ENCODE assay signal across 22 cellular contexts in genomic region chr3:109411547-109411946, GRCh38.
A peak's percentile ranks its signal among the peaks of the same experiment; 100 is the strongest.
DNase-seq lines count a peak whose midpoint lies in the region; ATAC-seq, FAIRE-seq and TF ChIP-seq lines count a peak whose summit lies in the region.
"Had no signal": no experiment of that assay in that cellular context is flagged by ENCODE, and none has a peak within 500 bp of the region (broad histone marks: within the 10 kb centered on the region; RNA-seq: fewer than 3 reads in every experiment).

No MANE protein-coding gene starts in this region.

- H3K27ac ChIP-seq in foreskin keratinocyte, result no peak overlapping the region
- H3K27ac ChIP-seq: A549; BLaER1 treated with 17β-estradiol and CSF1 and Interleukin-3, amounts not matched to agents 10 nM and 100 nM; C4-2B had no signal

- FAIRE-seq in A204.1 (lab: Jason Lieb, UNC) (peak; percentile 49), RCC 7860 (lab: Jason Lieb, UNC) (peak; percentile 2)
- FAIRE-seq: A549, D721Med, G401.6, GM12891, GM19239 had no signal

- peak overlapping the region; percentile 82 for H3K4me3 Mint-ChIP-seq in activated naive CD8-positive, alpha-beta T cell treated with anti-CD3 and anti-CD28 coated beads, Interleukin-2, amount 50 U/mL, for 24 hours
- H3K4me3 Mint-ChIP-seq in activated naive CD8-positive, alpha-beta T cell treated with anti-CD3 and anti-CD28 coated beads for 36 hours, result no peak overlapping the region
- H3K4me3 Mint-ChIP-seq: B cell; CD4-positive, alpha-beta T cell; CD8-positive, alpha-beta T cell had no signal

- no peaks in the 10 kb centered on the region for H3K27me3 ChIP-seq in foreskin keratinocyte
- H3K27me3 ChIP-seq: BLaER1 treated with 17β-estradiol and CSF1 and Interleukin-3, amounts not matched to agents 10 nM and 100 nM had no signal

- H3K27ac Mint-ChIP-seq in activated naive CD8-positive, alpha-beta T cell treated with anti-CD3 and anti-CD28 coated beads, Interleukin-2, amount 50 U/mL, for 24 hours, result no peak overlapping the region
- H3K27ac Mint-ChIP-seq in activated naive CD8-positive, alpha-beta T cell treated with anti-CD3 and anti-CD28 coated beads for 36 hours, result no peak overlapping the region
- H3K27ac Mint-ChIP-seq: B cell; CD4-positive, alpha-beta T cell; CD8-positive, alpha-beta T cell had no signal

- no peak for DNase-seq in activated naive CD8-positive, alpha-beta T cell treated with anti-CD3 and anti-CD28 coated beads, Interleukin-2, amount 50 U/mL, for 24 hours
- DNase-seq in activated naive CD8-positive, alpha-beta T cell treated with anti-CD3 and anti-CD28 coated beads for 36 hours, result no peak
- DNase-seq in RCC 7860 (ENCODE audit: low spot score) (no peak), foreskin keratinocyte (no peak), HK-2 (ENCODE audit: unreplicated experiment) (no peak)
- DNase-seq: 8988T; AML-193; Caco-2; Calu3; CD4-positive, alpha-beta T cell; CD8-positive, alpha-beta T cell; DMS79 treated with DMSO at 0.1 percent for 48 hours; GF-D8 had no signal

- H3K27me3 Mint-ChIP-seq in activated naive CD8-positive, alpha-beta T cell treated with anti-CD3 and anti-CD28 coated beads, Interleukin-2, amount 50 U/mL, for 24 hours, result peaks cover 1% of the 10 kb centered on the region
- peaks cover 3% of the 10 kb centered on the region for H3K27me3 Mint-ChIP-seq in activated naive CD8-positive, alpha-beta T cell treated with anti-CD3 and anti-CD28 coated beads for 36 hours
- H3K27me3 Mint-ChIP-seq: B cell; CD4-positive, alpha-beta T cell had no signal

- no peak for ATAC-seq in activated naive CD8-positive, alpha-beta T cell treated with anti-CD3 and anti-CD28 coated beads, Interleukin-2, amount 50 U/mL, for 24 hours
- no peak for ATAC-seq in foreskin keratinocyte
- ATAC-seq: A549; CD8-positive, alpha-beta T cell had no signal

- peaks cover 2% of the 10 kb centered on the region for H3K36me3 Mint-ChIP-seq in activated naive CD8-positive, alpha-beta T cell treated with anti-CD3 and anti-CD28 coated beads, Interleukin-2, amount 50 U/mL, for 24 hours (ENCODE audit: low read depth)
- H3K36me3 Mint-ChIP-seq in activated naive CD8-positive, alpha-beta T cell treated with anti-CD3 and anti-CD28 coated beads for 36 hours, result no peaks in the 10 kb centered on the region
- H3K36me3 Mint-ChIP-seq: CD8-positive, alpha-beta T cell had no signal

- H3K9me3 Mint-ChIP-seq in activated naive CD8-positive, alpha-beta T cell treated with anti-CD3 and anti-CD28 coated beads, Interleukin-2, amount 50 U/mL, for 24 hours, result no peaks in the 10 kb centered on the region
- H3K9me3 Mint-ChIP-seq in activated naive CD8-positive, alpha-beta T cell treated with anti-CD3 and anti-CD28 coated beads for 36 hours, result peaks cover 3% of the 10 kb centered on the region
- H3K9me3 Mint-ChIP-seq: CD4-positive, alpha-beta T cell had no signal

- peaks cover 14% of the 10 kb centered on the region for H3K4me1 Mint-ChIP-seq in activated naive CD8-positive, alpha-beta T cell treated with anti-CD3 and anti-CD28 coated beads, Interleukin-2, amount 50 U/mL, for 24 hours
- H3K4me1 Mint-ChIP-seq in activated naive CD8-positive, alpha-beta T cell treated with anti-CD3 and anti-CD28 coated beads for 36 hours, result no peaks in the 10 kb centered on the region
- H3K4me1 Mint-ChIP-seq: B cell had no signal

- no peak for TF ChIP-seq CTCF in foreskin keratinocyte (conservative IDR thresholded peaks at IDR 0.05)

- no peaks in the 10 kb centered on the region for H3K4me1 ChIP-seq in foreskin keratinocyte
- H3K4me1 ChIP-seq: A549, Caco-2 had no signal
